1 cellular context compared by ENCODE assay signal in genomic region chr4:48725414-48725813, GRCh38.
TF ChIP-seq lines count a peak whose summit lies in the region.

No MANE protein-coding gene starts in this region.

TF ChIP-seq in H1, 55 proteins besides CTCF, POLR2A, EP300 and RAD21:
- TF ChIP-seq SIN3A (conservative IDR thresholded peaks at IDR 0.05 in 1 of 2, IDR thresholded peaks at IDR 0.05 in 1 of 2; ENCODE audit: low read depth in 1 of 2, low read length in 2 of 2) (no peak), MAFK (IDR thresholded peaks at IDR 0.05; ENCODE audit: low read depth, low read length) (no peak), SIX5 (IDR thresholded peaks at IDR 0.05; ENCODE audit: low read depth, low read length) (no peak), SAP30 (IDR thresholded peaks at IDR 0.05; ENCODE audit: insufficient read depth, insufficient replicate concordance, low read length) (no peak), RFX5 (IDR thresholded peaks at IDR 0.05; ENCODE audit: borderline replicate concordance, low read depth, low read length) (no peak), SP4 (IDR thresholded peaks at IDR 0.05; ENCODE audit: low read length) (no peak), ATF2 (IDR thresholded peaks at IDR 0.05; ENCODE audit: low read length) (no peak), TAF7 (optimal IDR thresholded peaks at IDR 0.05; ENCODE audit: borderline replicate concordance, low read depth, low read length) (no peak), NRF1 (IDR thresholded peaks at IDR 0.05; ENCODE audit: low read depth, low read length) (no peak), CTBP2 (IDR thresholded peaks at IDR 0.05; ENCODE audit: borderline replicate concordance, insufficient read depth, insufficient read length, low read length) (no peak), POU5F1 (IDR thresholded peaks at IDR 0.05; ENCODE audit: low read depth, low read length) (no peak), GABPA (IDR thresholded peaks at IDR 0.05; ENCODE audit: borderline replicate concordance, insufficient read depth, low read length) (no peak), CBX8 (IDR thresholded peaks at IDR 0.05; ENCODE audit: borderline replicate concordance, low read depth, low read length) (no peak), CBX5 (IDR thresholded peaks at IDR 0.05; ENCODE audit: low read depth, low read length) (no peak), NANOG (IDR thresholded peaks at IDR 0.05; ENCODE audit: insufficient read depth, low read depth, low read length, poor library complexity, severe bottlenecking) (no peak), HDAC6 (IDR thresholded peaks at IDR 0.05; ENCODE audit: low read depth, low read length) (no peak)
